16 cellular contexts compared by ENCODE assay signal in the genomic region with DNA sequence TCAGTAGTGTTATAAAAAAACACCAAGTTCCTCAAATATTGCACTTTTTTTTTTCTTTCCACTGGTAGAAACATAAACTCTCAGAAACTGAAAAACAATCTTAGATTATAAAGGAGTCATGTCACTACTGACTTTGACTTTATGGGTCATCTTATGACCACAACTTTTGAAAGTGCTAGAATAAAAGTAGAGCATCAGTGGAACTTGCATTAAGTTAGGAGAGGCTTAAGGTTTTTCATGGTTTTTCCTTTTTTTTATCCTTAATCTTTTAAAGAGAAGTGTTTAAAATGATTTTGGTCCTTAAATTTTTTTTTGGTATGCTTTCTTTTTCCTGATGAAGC. TPM values are rescaled to one million over a fixed set of nuclear protein-coding genes. Genes with fewer than 3 reads are reported as not detected.
A peak's percentile ranks its signal among the peaks of the same experiment; 100 is the strongest.
DNase-seq lines count a peak whose midpoint lies in the region; ATAC-seq and TF ChIP-seq lines count a peak whose summit lies in the region.
"Had no signal": no experiment of that assay in that cellular context is flagged by ENCODE, and none has a peak within 500 bp of the region (broad histone marks: within the 10 kb centered on the region; RNA-seq: fewer than 3 reads in every experiment).

No MANE protein-coding gene starts in this region.

- H3K27me3 ChIP-seq in CD4-positive, alpha-beta memory T cell (ENCODE audit: insufficient read depth, low read length), result no peaks in the 10 kb centered on the region
- no peaks in the 10 kb centered on the region for H3K27me3 ChIP-seq in KMS-11 (ENCODE audit: insufficient read depth, low read depth)
- H3K27me3 ChIP-seq in body of pancreas, result no peaks in the 10 kb centered on the region
- H3K27me3 ChIP-seq: suprapubic skin had no signal

- no peak for TF ChIP-seq POLR2A in body of pancreas (IDR thresholded peaks at IDR 0.05)

- CTCF ChIA-PET in CD4-positive, alpha-beta memory T cell (lab: Charles Lee; ENCODE audit: partially characterized antibody), result interaction anchor here (0.7 to 1.5 kb wide), 5 partner anchors 12 to 280 kb away, joined by 3 to 5 read pairs (median 3); partner anchors contain the start of gene SUPT3H
- CTCF ChIA-PET in activated CD8-positive, alpha-beta T cell treated with anti-CD3 and anti-CD28 coated beads for 36 hours (lab: Charles Lee), result interaction anchor here (0.7 to 1.2 kb wide), 7 partner anchors 10 to 488 kb away, joined by 3 to 5 read pairs (median 3); no protein-coding TSS in a partner anchor

- H4K20me1 ChIP-seq in KMS-11 (ENCODE audit: insufficient read depth), result no peaks in the 10 kb centered on the region; the same call in 1 of the 2 replicates

- H3K9me3 Mint-ChIP-seq in CD4-positive, alpha-beta memory T cell, result no peaks in the 10 kb centered on the region
- H3K9me3 Mint-ChIP-seq in activated CD8-positive, alpha-beta T cell treated with anti-CD3 and anti-CD28 coated beads for 36 hours, result no peaks in the 10 kb centered on the region
- H3K9me3 Mint-ChIP-seq in natural killer cell treated with Interleukin-12 subunit alpha and Interleukin-12 subunit beta and Interleukin-15 and Interleukin-18, amount 100 ng/mL, for 72 hours, result no peaks in the 10 kb centered on the region

- intact Hi-C loops in CD4-positive, alpha-beta memory T cell (cut with micrococcal nuclease), result loop anchor here (2.0 kb wide), 1 partner anchor 16 kb away; no protein-coding TSS in a partner anchor
- intact Hi-C loops in activated CD8-positive, alpha-beta T cell treated with anti-CD3 and anti-CD28 coated beads for 36 hours (cut with micrococcal nuclease), result loop anchor here (5.0 kb wide), 1 partner anchor 278 kb away; no protein-coding TSS in a partner anchor
- intact Hi-C loops in body of pancreas (cut with DNase I), result no loop called here

- H3K36me3 ChIP-seq in CD4-positive, alpha-beta memory T cell (ENCODE audit: insufficient read depth, low read length), result no peaks in the 10 kb centered on the region
- H3K36me3 ChIP-seq in KMS-11 (ENCODE audit: insufficient read depth), result peaks cover 21% of the 10 kb centered on the region; the same call in 1 of the 2 replicates
- H3K36me3 ChIP-seq in body of pancreas (replicated peaks in 1 of 2; ENCODE audit: insufficient read depth in 1 of 2, low read depth in 2 of 2), result no peaks in the 10 kb centered on the region
- H3K36me3 ChIP-seq: lower lobe of right lung, suprapubic skin had no signal

- peaks cover 64 to 93% (median 72%) of the 10 kb centered on the region in 4 donors for H3K4me1 Mint-ChIP-seq in CD4-positive, alpha-beta memory T cell
- peaks cover 80% of the 10 kb centered on the region for H3K4me1 Mint-ChIP-seq in activated CD8-positive, alpha-beta T cell treated with anti-CD3 and anti-CD28 coated beads for 36 hours (ENCODE audit: low read depth)
- H3K4me1 Mint-ChIP-seq in natural killer cell treated with Interleukin-12 subunit alpha and Interleukin-12 subunit beta and Interleukin-15 and Interleukin-18, amount 100 ng/mL, for 72 hours (ENCODE audit: low read depth in 2 of 2), result peaks cover 29 to 61% of the 10 kb centered on the region in 2 donors

- POLR2A ChIA-PET in CD4-positive, alpha-beta memory T cell (lab: Charles Lee; ENCODE audit: partially characterized antibody), result interaction anchor here (0.7 to 1.4 kb wide), 7 partner anchors 9 to 622 kb away, joined by 3 to 8 read pairs (median 4); no protein-coding TSS in a partner anchor
- POLR2A ChIA-PET in activated CD8-positive, alpha-beta T cell treated with anti-CD3 and anti-CD28 coated beads for 36 hours (lab: Charles Lee), result interaction anchor here (0.7 kb wide), 1 partner anchor 480 kb away, joined by 3 read pairs; no protein-coding TSS in a partner anchor

- peak overlapping the region; percentile 17 to 80 (median 70) for H3K4me3 Mint-ChIP-seq in CD4-positive, alpha-beta memory T cell
- H3K4me3 Mint-ChIP-seq in activated CD8-positive, alpha-beta T cell treated with anti-CD3 and anti-CD28 coated beads for 36 hours, result peak overlapping the region; percentile 48
- peak overlapping the region; percentile 57 for H3K4me3 Mint-ChIP-seq in natural killer cell treated with Interleukin-12 subunit alpha and Interleukin-12 subunit beta and Interleukin-15 and Interleukin-18, amount 100 ng/mL, for 72 hours

- DNase-seq in CD4-positive, alpha-beta memory T cell, result no peak
- no peak for DNase-seq in activated CD8-positive, alpha-beta T cell treated with anti-CD3 and anti-CD28 coated beads for 36 hours
- no peak for DNase-seq in natural killer cell treated with Interleukin-12 subunit alpha and Interleukin-12 subunit beta and Interleukin-15 and Interleukin-18, amount 100 ng/mL, for 72 hours (ENCODE audit: low spot score)
- DNase-seq in body of pancreas, result no peak
- DNase-seq in HPDE6-E6E7 (ENCODE audit: extremely low spot score), result no peak
- no peak for DNase-seq in A172 (ENCODE audit: low spot score)
- DNase-seq: activated CD4-positive, CD25-positive, alpha-beta regulatory T cell treated with anti-CD3 and anti-CD28 coated beads, Interleukin-2, amount 50 U/mL, for 72 hours; caudate nucleus; effector CD8-positive, alpha-beta T cell; head of caudate nucleus; lower lobe of right lung; NCI-H1694 treated with DMSO at 0.1 percent for 48 hours; SIG-M5 had no signal

- ATAC-seq in activated CD8-positive, alpha-beta T cell treated with anti-CD3 and anti-CD28 coated beads for 36 hours, result peak; percentile 26
- peak in 1 of 2 donors; percentile 57 for ATAC-seq in natural killer cell treated with Interleukin-12 subunit alpha and Interleukin-12 subunit beta and Interleukin-15 and Interleukin-18, amount 100 ng/mL, for 72 hours
- no peak for ATAC-seq in body of pancreas
- ATAC-seq: lower lobe of right lung had no signal

- TF ChIP-seq CTCF in KMS-11 (conservative IDR thresholded peaks at IDR 0.05; ENCODE audit: low read depth, low read length) (no peak), body of pancreas (IDR thresholded peaks at IDR 0.05) (no peak)
- TF ChIP-seq CTCF in activated CD8-positive, alpha-beta T cell treated with anti-CD3 and anti-CD28 coated beads for 36 hours (IDR thresholded peaks at IDR 0.05), result no peak

- peaks cover 98% of the 10 kb centered on the region for H3K4me1 ChIP-seq in CD4-positive, alpha-beta memory T cell (ENCODE audit: insufficient read depth, low read length)
- H3K4me1 ChIP-seq in KMS-11 (ENCODE audit: low read depth, poor library complexity, severe bottlenecking) (peaks cover 100% of the 10 kb centered on the region), body of pancreas (no peaks in the 10 kb centered on the region)
- H3K4me1 ChIP-seq: parathyroid adenoma had no signal

- no peak overlapping the region for H3K4me3 ChIP-seq in CD4-positive, alpha-beta memory T cell (ENCODE audit: low read length in 2 of 2)
- H3K4me3 ChIP-seq in KMS-11 (IDR thresholded peaks at IDR 0.05; ENCODE audit: insufficient read depth, low read depth, low read length), result no peak overlapping the region
- H3K4me3 ChIP-seq in body of pancreas, result no peak overlapping the region
- H3K4me3 ChIP-seq: lower lobe of right lung, suprapubic skin had no signal

- peaks cover 28 to 31% of the 10 kb centered on the region in 2 donors for H3K36me3 Mint-ChIP-seq in CD4-positive, alpha-beta memory T cell
- H3K36me3 Mint-ChIP-seq in activated CD8-positive, alpha-beta T cell treated with anti-CD3 and anti-CD28 coated beads for 36 hours (ENCODE audit: low read depth), result peaks cover 42% of the 10 kb centered on the region
- H3K36me3 Mint-ChIP-seq in natural killer cell treated with Interleukin-12 subunit alpha and Interleukin-12 subunit beta and Interleukin-15 and Interleukin-18, amount 100 ng/mL, for 72 hours, result peaks cover 11% of the 10 kb centered on the region

- H3K9ac ChIP-seq in KMS-11, result peak overlapping the region; percentile 19; the same call in 1 of the 2 replicates
- H3K9ac ChIP-seq: parathyroid adenoma had no signal

- H3K27ac Mint-ChIP-seq in CD4-positive, alpha-beta memory T cell, result peak overlapping the region in 5 of 7 donors; percentile 82 to 92 (median 86)
- H3K27ac Mint-ChIP-seq in activated CD8-positive, alpha-beta T cell treated with anti-CD3 and anti-CD28 coated beads for 36 hours, result peak overlapping the region; percentile 89
- H3K27ac Mint-ChIP-seq in natural killer cell treated with Interleukin-12 subunit alpha and Interleukin-12 subunit beta and Interleukin-15 and Interleukin-18, amount 100 ng/mL, for 72 hours, result peak overlapping the region; percentile 31 to 70

- no peaks in the 10 kb centered on the region for H3K27me3 Mint-ChIP-seq in CD4-positive, alpha-beta memory T cell
- no peaks in the 10 kb centered on the region for H3K27me3 Mint-ChIP-seq in activated CD8-positive, alpha-beta T cell treated with anti-CD3 and anti-CD28 coated beads for 36 hours
- H3K27me3 Mint-ChIP-seq in natural killer cell treated with Interleukin-12 subunit alpha and Interleukin-12 subunit beta and Interleukin-15 and Interleukin-18, amount 100 ng/mL, for 72 hours, result peaks cover 0 to 11% of the 10 kb centered on the region in 2 donors

- H3K9me3 ChIP-seq in CD4-positive, alpha-beta memory T cell (ENCODE audit: control insufficient read depth in 1 of 2, low read length in 2 of 2), result no peaks in the 10 kb centered on the region
- H3K9me3 ChIP-seq in body of pancreas, result no peaks in the 10 kb centered on the region
- H3K9me3 ChIP-seq: lower lobe of right lung, suprapubic skin had no signal

- peak overlapping the region; percentile 97 for H3K4me2 ChIP-seq in KMS-11

- H2AFZ ChIP-seq in KMS-11 (ENCODE audit: low read depth), result no peak overlapping the region
- H2AFZ ChIP-seq: parathyroid adenoma had no signal

- H3K79me2 ChIP-seq in KMS-11 (ENCODE audit: insufficient read depth, low read depth), result peaks cover 100% of the 10 kb centered on the region
- H3K79me2 ChIP-seq: parathyroid adenoma had no signal

- H3K27ac ChIP-seq in CD4-positive, alpha-beta memory T cell (ENCODE audit: low read depth, low read length), result no peak overlapping the region
- peak overlapping the region; percentile 95 for H3K27ac ChIP-seq in KMS-11
- H3K27ac ChIP-seq in body of pancreas, result no peak overlapping the region
- H3K27ac ChIP-seq: lower lobe of right lung, parathyroid adenoma, suprapubic skin had no signal

RNA-seq across cellular contexts. Expression of gene SUPT3H, which starts 56.6 kb away (rescaled TPM):
- total RNA-seq in CD4-positive, alpha-beta memory T cell, result 10 to 100 TPM; 11.8 to 12.6 TPM
- polyA plus RNA-seq in CD4-positive, alpha-beta memory T cell, result 10 to 100 TPM; 12.6 to 13.6 TPM
- total RNA-seq in activated CD8-positive, alpha-beta T cell treated with anti-CD3 and anti-CD28 coated beads for 36 hours, result 10 to 100 TPM; 20.0 to 20.2 TPM
- total RNA-seq in natural killer cell treated with Interleukin-12 subunit alpha and Interleukin-12 subunit beta and Interleukin-15 and Interleukin-18, amount 100 ng/mL, for 72 hours, result 1 to 10 TPM; 5.3 to 9.6 TPM
- total RNA-seq in body of pancreas, result 1 to 10 TPM; 4.9 to 6.7 TPM
- total RNA-seq in A172 (2014; rRNA removed; shearing (Covaris generic)), result 5.3 and 8.2 TPM in 2 replicates
